17 cellular contexts compared by ENCODE assay signal in the genomic region with DNA sequence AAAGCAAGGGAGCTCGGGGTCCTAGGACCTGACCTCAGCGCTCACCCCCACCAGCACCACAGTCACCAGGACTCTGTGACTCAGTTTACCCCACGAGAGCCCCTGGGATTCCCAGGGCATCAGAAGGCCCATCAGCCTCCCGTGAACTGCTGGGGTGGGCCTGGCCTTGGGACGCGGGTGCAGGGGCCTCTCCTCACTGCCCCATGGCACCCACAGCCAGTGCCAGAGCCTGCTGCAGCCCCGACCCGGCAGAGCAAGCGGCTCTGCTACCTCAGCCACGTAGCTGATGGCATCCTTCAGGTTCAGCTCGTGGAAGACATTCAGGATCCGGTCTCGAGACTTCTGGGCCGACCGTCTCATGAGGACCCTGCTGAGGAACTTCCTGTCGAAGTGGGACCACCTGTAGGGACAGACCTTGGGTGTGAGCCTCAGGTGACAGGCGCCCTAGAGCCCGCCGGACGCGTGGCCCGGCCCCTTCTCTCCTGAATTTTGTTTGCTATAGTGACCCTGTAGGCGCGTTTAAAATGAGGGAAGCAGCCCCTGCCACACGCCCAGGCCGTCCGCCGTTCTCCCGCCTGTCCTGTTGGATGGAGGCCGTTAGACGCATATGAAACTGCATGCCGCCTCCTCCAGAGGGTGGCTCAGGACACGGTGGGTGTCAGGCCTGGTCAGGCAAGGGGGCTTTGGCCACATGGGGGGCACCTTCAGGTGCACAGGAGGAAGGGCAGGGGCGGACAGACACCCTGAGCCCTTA. TPM values are rescaled to one million over a fixed set of nuclear protein-coding genes. Genes with fewer than 3 reads are reported as not detected.
DNase-seq lines count a peak whose midpoint lies in the region; ATAC-seq and TF ChIP-seq lines count a peak whose summit lies in the region.
"Had no signal": no experiment of that assay in that cellular context is flagged by ENCODE, and none has a peak within 500 bp of the region (broad histone marks: within the 10 kb centered on the region; RNA-seq: fewer than 3 reads in every experiment).

No MANE protein-coding gene starts in this region.

- peaks cover 24 to 89% (median 72%) of the 10 kb centered on the region in 10 experiments for H3K4me1 ChIP-seq in BLaER1 treated with 17β-estradiol and CSF1 and Interleukin-3, amounts not matched to agents 10 nM and 100 nM
- H3K4me1 ChIP-seq in neuronal stem cell (ENCODE audit: control insufficient read depth in 2 of 2, insufficient read depth in 1 of 2, low read depth in 1 of 2, low read length in 2 of 2), result peaks cover 4% of the 10 kb centered on the region in 2 donors
- H3K4me1 ChIP-seq: BE2C had no signal

- no peak overlapping the region for H3K27ac ChIP-seq in BLaER1 treated with 17β-estradiol and CSF1 and Interleukin-3, amounts not matched to agents 10 nM and 100 nM
- no peak overlapping the region for H3K27ac ChIP-seq in neuronal stem cell (replicated peaks; ENCODE audit: low read length)

- H4K8ac ChIP-seq in neuronal stem cell (ENCODE audit: low read depth, low read length), result no peak overlapping the region

- H3K4me3 ChIP-seq in BLaER1 treated with 17β-estradiol and CSF1 and Interleukin-3, amounts not matched to agents 10 nM and 100 nM, result no peak overlapping the region
- no peak overlapping the region for H3K4me3 ChIP-seq in neuronal stem cell (ENCODE audit: low read length in 2 of 2)
- H3K4me3 ChIP-seq: GM23338 had no signal

- peak overlapping the region in 10 of 11 experiments; percentile 22 to 94 (median 80); a peak in 18 of 22 replicates for H3K4me2 ChIP-seq in BLaER1 treated with 17β-estradiol and CSF1 and Interleukin-3, amounts not matched to agents 10 nM and 100 nM
- H3K4me2 ChIP-seq in neuronal stem cell (ENCODE audit: insufficient read depth, low read length, poor library complexity, severe bottlenecking), result no peak overlapping the region
- H3K4me2 ChIP-seq: GM23338 had no signal

- 0 out of 2 replicates have a peak, but pooled peaks have one; percentile 14 for TF ChIP-seq POLR2A in Raji (IDR thresholded peaks at IDR 0.05; ENCODE audit: insufficient read depth, low read depth, low read length)

- H2AFZ ChIP-seq in neuronal stem cell (ENCODE audit: low read length), result no peak overlapping the region
- H2AFZ ChIP-seq: GM23338 had no signal

- no peak overlapping the region for H2BK15ac ChIP-seq in neuronal stem cell (ENCODE audit: low read length)

- H3K14ac ChIP-seq in neuronal stem cell (ENCODE audit: low read length), result peak overlapping the region; percentile 21

- no peak overlapping the region for H2BK12ac ChIP-seq in neuronal stem cell (ENCODE audit: low read length)

- no peak overlapping the region for H4K91ac ChIP-seq in neuronal stem cell (ENCODE audit: low read depth, low read length, poor library complexity)

- peaks cover 5% of the 10 kb centered on the region for H3K79me1 ChIP-seq in neuronal stem cell (ENCODE audit: low read depth, low read length)

- peaks cover 29 to 90% (median 42%) of the 10 kb centered on the region in 11 experiments for H3K27me3 ChIP-seq in BLaER1 treated with 17β-estradiol and CSF1 and Interleukin-3, amounts not matched to agents 10 nM and 100 nM
- peaks cover under 1 to 24% (median 8%) of the 10 kb centered on the region in 3 experiments for H3K27me3 ChIP-seq in neuronal stem cell (ENCODE audit: control insufficient read depth in 3 of 3, insufficient read depth in 3 of 3, low read depth in 1 of 3, low read length in 3 of 3)

- peak overlapping the region; percentile 75 for H2BK5ac ChIP-seq in neuronal stem cell (ENCODE audit: low read length)

- H4K20me1 ChIP-seq in BLaER1 treated with 17β-estradiol and CSF1 and Interleukin-3, amounts not matched to agents 10 nM and 100 nM, result peaks cover 4 to 77% (median 50%) of the 10 kb centered on the region in 11 experiments; a peak in 20 of 22 replicates

- no peak overlapping the region for H3K23ac ChIP-seq in neuronal stem cell (ENCODE audit: low read depth, low read length, poor library complexity)

- H3K9ac ChIP-seq in BLaER1 treated with 17β-estradiol and CSF1 and Interleukin-3, amounts not matched to agents 10 nM and 100 nM, result peak overlapping the region in 2 of 11 experiments; percentile 20 to 31; a peak in 2 of 22 replicates
- peak overlapping the region; percentile 77 for H3K9ac ChIP-seq in neuronal stem cell (ENCODE audit: low read depth, low read length, poor library complexity)

- no peaks in the 10 kb centered on the region for H3K36me3 ChIP-seq in BLaER1 treated with 17β-estradiol and CSF1 and Interleukin-3, amounts not matched to agents 10 nM and 100 nM
- H3K36me3 ChIP-seq in neuronal stem cell (replicated peaks in 1 of 2; ENCODE audit: control insufficient read depth in 2 of 2, insufficient read depth in 2 of 2, low read length in 2 of 2), result no peaks in the 10 kb centered on the region
- H3K36me3 ChIP-seq: BE2C had no signal

- H2AK5ac ChIP-seq in neuronal stem cell (ENCODE audit: low read depth, low read length), result peak overlapping the region; percentile 79

- ATAC-seq in GM18858 (IDR thresholded peaks at IDR 0.05; ENCODE audit: unreplicated experiment) (no peak), GM19463 (IDR thresholded peaks at IDR 0.05; ENCODE audit: unreplicated experiment) (no peak)
- ATAC-seq: GM23338 had no signal

- H3K9me3 ChIP-seq in BLaER1 treated with 17β-estradiol and CSF1 and Interleukin-3, amounts not matched to agents 10 nM and 100 nM (replicated peaks in 1 of 11), result no peaks in the 10 kb centered on the region
- no peaks in the 10 kb centered on the region for H3K9me3 ChIP-seq in neuronal stem cell (replicated peaks in 1 of 2; ENCODE audit: control insufficient read depth in 2 of 2, insufficient read depth in 1 of 2, low read depth in 1 of 2, low read length in 2 of 2)
- H3K9me3 ChIP-seq: BE2C had no signal

- H3K4ac ChIP-seq in neuronal stem cell (ENCODE audit: low read length), result no peak overlapping the region

- WGBS in neuronal stem cell (ENCODE audit: extremely low coverage in 2 of 2, insufficient read length in 2 of 2, insufficient replicate concordance in 1 of 2), 2 donors, result no CpG with 5 or more reads among the region's 34 CpGs

- DNase-seq in 8988T, result peak; percentile 32
- DNase-seq in neuronal stem cell (ENCODE audit: low spot score), result no peak
- no peak for DNase-seq in pons (ENCODE audit: low spot score)
- DNase-seq: ACHN; BE2C; CD4-positive, alpha-beta memory T cell; DMS153; DMS79; GDM1; HCEC 1CT; HFFc6; KG1 had no signal

- H2BK120ac ChIP-seq in neuronal stem cell (ENCODE audit: low read depth, low read length), result no peak overlapping the region

- H3K18ac ChIP-seq in neuronal stem cell (ENCODE audit: low read length), result peak overlapping the region; percentile 52

RNA-seq across cellular contexts. Expression of a gene that starts 36.8 kb away (rescaled TPM):
- 18.9 TPM for polyA plus RNA-seq in neuronal stem cell (2013, experiment 1 of 2)
- 18.7 TPM for polyA plus RNA-seq in neuronal stem cell (2013, experiment 2 of 2)

RNA-seq across cellular contexts. Expression of a gene that starts 44.5 kb away (rescaled TPM):
- 3.3 TPM for polyA plus RNA-seq in neuronal stem cell (2013, experiment 1 of 2)
- 3.2 TPM for polyA plus RNA-seq in neuronal stem cell (2013, experiment 2 of 2)
